ENCODE assay signal across 27 cellular contexts in genomic region chr9:73810585-73811215, GRCh38.
DNase-seq lines count a peak whose midpoint lies in the region; ATAC-seq, FAIRE-seq and TF ChIP-seq lines count a peak whose summit lies in the region.
"Had no signal": no experiment of that assay in that cellular context is flagged by ENCODE, and none has a peak within 500 bp of the region (broad histone marks: within the 10 kb centered on the region; RNA-seq: fewer than 3 reads in every experiment).

No MANE protein-coding gene starts in this region.

- H3K18ac ChIP-seq in H1 (ENCODE audit: extremely low read depth, low read length) = no peak overlapping the region

- H3K23ac ChIP-seq in H1 (ENCODE audit: insufficient read length) = no peak overlapping the region

- TF ChIP-seq EP300 in H1 (IDR thresholded peaks at IDR 0.05; ENCODE audit: borderline replicate concordance in 1 of 2, low read depth in 2 of 2, low read length in 2 of 2) = no peak

- no peak overlapping the region for H3K4me2 ChIP-seq in H1 (ENCODE audit: insufficient read depth in 1 of 2, low read depth in 2 of 2, low read length in 2 of 2)
- no peak overlapping the region for H3K4me2 ChIP-seq in neural progenitor cell
- H3K4me2 ChIP-seq: SK-N-SH had no signal

- peak; percentile 85 for DNase-seq in HCEC 1CT
- DNase-seq in SW480 (ENCODE audit: low spot score) = peak; percentile 4
- DNase-seq in H1 (ENCODE audit: low read depth in 1 of 2, low spot score in 2 of 2) = no peak
- no peak for DNase-seq in neural progenitor cell (ENCODE audit: low spot score)
- no peak for DNase-seq in right atrium auricular region (ENCODE audit: low spot score)
- DNase-seq in gastrocnemius medialis = no peak
- DNase-seq in NCI-H146 treated with DMSO at 0.1 percent for 48 hours (lab: John Stamatoyannopoulos, UW; ENCODE audit: unreplicated experiment) = no peak
- DNase-seq: activated CD4-positive, CD25-positive, alpha-beta regulatory T cell; activated CD8-positive, alpha-beta T cell treated with anti-CD3 and anti-CD28 coated beads, Interleukin-2, amount 10 ng/mL, durations not matched to agents 7 days and 5 days; activated naive CD4-positive, alpha-beta T cell treated with Interleukin-2 at 50 U/mL for 16 hours; activated T-cell treated with anti-CD3 and anti-CD28 coated beads, Interleukin-2, amount 50 U/mL, for 1 hour; anterior cingulate cortex; C1 segment of cervical spinal cord; EL; endodermal cell; kidney glomerular epithelial cell; NCI-H1417; right cardiac atrium; SK-N-SH; T-helper 9 cell had no signal

- H3K9ac ChIP-seq in H1 (replicated peaks in 1 of 4; ENCODE audit: extremely low read depth in 1 of 4, low read depth in 3 of 4, low read length in 3 of 4) (no peak overlapping the region), neural progenitor cell (no peak overlapping the region)
- H3K9ac ChIP-seq: SK-N-SH had no signal

- H3K79me2 ChIP-seq in H1 (ENCODE audit: control insufficient read depth in 1 of 2, insufficient read depth in 2 of 2, low read length in 2 of 2) = no peaks in the 10 kb centered on the region
- no peaks in the 10 kb centered on the region for H3K79me2 ChIP-seq in neural progenitor cell (ENCODE audit: low read depth)

- 77% methylated on average over 3 of the region's 3 CpGs; no CpG with 5 or more reads in 1 of the 2 experiments for WGBS in H1 (ENCODE audit: extremely low coverage in 1 of 2, insufficient coverage in 1 of 2, insufficient read length in 1 of 2, insufficient replicate concordance in 2 of 2, low coverage in 1 of 2, low lambda C conversion rate in 2 of 2, missing lambda C conversion rate in 1 of 2), 2 experiments

- no peak overlapping the region for H2BK5ac ChIP-seq in H1 (ENCODE audit: low read depth, low read length)

- intact Hi-C loops in gastrocnemius medialis (cut with DNase I; ENCODE audit: low total_unique reads) = no loop called here

- no peak overlapping the region for H3K4me3 Mint-ChIP-seq in neural progenitor cell
- H3K4me3 Mint-ChIP-seq: activated CD8-positive, alpha-beta T cell treated with anti-CD3 and anti-CD28 coated beads, Interleukin-2, amount 10 ng/mL, durations not matched to agents 7 days and 5 days; endodermal cell had no signal

- H3K27me3 ChIP-seq in H1 (replicated peaks in 1 of 4; ENCODE audit: control insufficient read depth in 3 of 4, extremely low read depth in 1 of 4, insufficient read depth in 3 of 4, low read length in 3 of 4) (no peaks in the 10 kb centered on the region), neural progenitor cell (no peaks in the 10 kb centered on the region), right atrium auricular region (no peaks in the 10 kb centered on the region), gastrocnemius medialis (no peaks in the 10 kb centered on the region)
- H3K27me3 ChIP-seq: gastroesophageal sphincter, suprapubic skin, vagina had no signal

- no peak overlapping the region for H4K5ac ChIP-seq in H1 (ENCODE audit: insufficient read length, low read depth, low read length)

- ATAC-seq in HG02870 (IDR thresholded peaks at IDR 0.05; ENCODE audit: unreplicated experiment) = no peak
- ATAC-seq in gastrocnemius medialis = no peak
- ATAC-seq: activated CD8-positive, alpha-beta T cell treated with anti-CD3 and anti-CD28 coated beads, Interleukin-2, amount 10 ng/mL, durations not matched to agents 7 days and 5 days; gastroesophageal sphincter; Panc1; right cardiac atrium had no signal

- TF ChIP-seq CTCF in H1 (IDR thresholded peaks at IDR 0.05; ENCODE audit: control extremely low read depth in 1 of 3, insufficient read depth in 1 of 3, low read depth in 1 of 3, low read length in 3 of 3) = no peak
- TF ChIP-seq CTCF in neural progenitor cell (IDR thresholded peaks at IDR 0.05) = no peak
- no peak for TF ChIP-seq CTCF in right atrium auricular region (IDR thresholded peaks at IDR 0.05)
- no peak for TF ChIP-seq CTCF in gastrocnemius medialis (IDR thresholded peaks at IDR 0.05 in 4 of 5, conservative IDR thresholded peaks at IDR 0.05 in 1 of 5)

- no peak for TF ChIP-seq RAD21 in H1 (IDR thresholded peaks at IDR 0.05 in 1 of 2, conservative IDR thresholded peaks at IDR 0.05 in 1 of 2; ENCODE audit: low read depth in 2 of 2, low read length in 2 of 2)

- FAIRE-seq in H1 (lab: Jason Lieb, UNC) = no peak
- FAIRE-seq: colon, D721Med had no signal

- H3K9me3 ChIP-seq in H1 (ENCODE audit: insufficient read depth in 2 of 2, low read depth in 1 of 2, low read length in 1 of 2) (no peaks in the 10 kb centered on the region), neural progenitor cell (ENCODE audit: low read depth) (no peaks in the 10 kb centered on the region), right atrium auricular region (no peaks in the 10 kb centered on the region), gastrocnemius medialis (no peaks in the 10 kb centered on the region)
- H3K9me3 ChIP-seq: gastroesophageal sphincter, SK-N-SH, suprapubic skin, vagina had no signal

- no peaks in the 10 kb centered on the region for H3K36me3 Mint-ChIP-seq in neural progenitor cell

- no peak overlapping the region for H2BK20ac ChIP-seq in H1 (ENCODE audit: low read length)

- H2BK15ac ChIP-seq in H1 (ENCODE audit: low read length) = 0 out of 2 replicates have a peak overlapping the region, but pooled peaks have one; percentile 36

- POLR2A ChIA-PET in H1 (lab: Charles Lee; ENCODE audit: partially characterized antibody) = no interaction called here

- no peaks in the 10 kb centered on the region for H3K23me2 ChIP-seq in H1 (ENCODE audit: low read depth, low read length)

- H3K4me3 ChIP-seq in H1 (ENCODE audit: extremely low read depth in 1 of 4, insufficient read depth in 2 of 4, low read depth in 3 of 4, low read length in 4 of 4) (no peak overlapping the region), neural progenitor cell (no peak overlapping the region), right atrium auricular region (no peak overlapping the region), gastrocnemius medialis (no peak overlapping the region)
- H3K4me3 ChIP-seq: gastroesophageal sphincter, suprapubic skin, vagina had no signal

- H3K9me3 Mint-ChIP-seq in neural progenitor cell = no peaks in the 10 kb centered on the region
- H3K9me3 Mint-ChIP-seq: endodermal cell had no signal

- no peak overlapping the region for H4K8ac ChIP-seq in H1 (ENCODE audit: extremely low read depth, insufficient read depth, low read length)

- no peak overlapping the region for H3K14ac ChIP-seq in H1 (ENCODE audit: insufficient read length)

- H3K4me1 Mint-ChIP-seq in neural progenitor cell = no peaks in the 10 kb centered on the region
- H3K4me1 Mint-ChIP-seq: endodermal cell had no signal

- H3K56ac ChIP-seq in H1 (replicated peaks; ENCODE audit: insufficient read length, low read depth, low read length) = no peak overlapping the region

- H3K27me3 Mint-ChIP-seq in neural progenitor cell (ENCODE audit: insufficient read depth, low read depth) = peaks cover 2% of the 10 kb centered on the region

- no peaks in the 10 kb centered on the region for H3F3A ChIP-seq in neural progenitor cell (ENCODE audit: low read depth)

- H3K27ac ChIP-seq in H1 (ENCODE audit: low read depth, low read length) = no peak overlapping the region
- no peak overlapping the region for H3K27ac ChIP-seq in neural progenitor cell
- H3K27ac ChIP-seq in right atrium auricular region = no peak overlapping the region
- no peak overlapping the region for H3K27ac ChIP-seq in gastrocnemius medialis
- H3K27ac ChIP-seq: gastroesophageal sphincter, suprapubic skin, vagina had no signal

- H2AK5ac ChIP-seq in H1 (ENCODE audit: low read depth, low read length) = no peak overlapping the region

- no peaks in the 10 kb centered on the region for H4K20me1 ChIP-seq in H1 (replicated peaks in 1 of 2; ENCODE audit: control insufficient read depth in 1 of 2, insufficient read depth in 2 of 2, low read length in 2 of 2)
- no peaks in the 10 kb centered on the region for H4K20me1 ChIP-seq in neural progenitor cell (ENCODE audit: low read depth)

- H4K91ac ChIP-seq in H1 (replicated peaks; ENCODE audit: insufficient read length, low read length) = no peak overlapping the region

- H2BK120ac ChIP-seq in H1 (replicated peaks; ENCODE audit: low read depth, low read length) = no peak overlapping the region

- H3K36me3 ChIP-seq in H1 (ENCODE audit: control insufficient read depth in 2 of 4, insufficient read depth in 4 of 4, low read length in 3 of 4) = no peaks in the 10 kb centered on the region
- no peaks in the 10 kb centered on the region for H3K36me3 ChIP-seq in neural progenitor cell
- no peaks in the 10 kb centered on the region for H3K36me3 ChIP-seq in right atrium auricular region
- no peaks in the 10 kb centered on the region for H3K36me3 ChIP-seq in gastrocnemius medialis
- H3K36me3 ChIP-seq: gastroesophageal sphincter, suprapubic skin, vagina had no signal

- H2BK12ac ChIP-seq in H1 (ENCODE audit: low read depth, low read length) = no peak overlapping the region

- no peaks in the 10 kb centered on the region; a peak in 1 of 7 replicates for H3K4me1 ChIP-seq in H1 (replicated peaks in 1 of 4; ENCODE audit: control insufficient read depth in 3 of 4, insufficient read depth in 4 of 4, low read length in 3 of 4)
- H3K4me1 ChIP-seq in neural progenitor cell = no peaks in the 10 kb centered on the region
- no peaks in the 10 kb centered on the region for H3K4me1 ChIP-seq in right atrium auricular region
- H3K4me1 ChIP-seq in gastrocnemius medialis = no peaks in the 10 kb centered on the region
- H3K4me1 ChIP-seq: gastroesophageal sphincter, suprapubic skin, vagina had no signal

- in situ Hi-C loops in gastrocnemius medialis (cut with MboI; ENCODE audit: low sequenced_read_pairs in 4 of 4) = no loop called here

- H3K27ac Mint-ChIP-seq in neural progenitor cell = no peak overlapping the region
- H3K27ac Mint-ChIP-seq: activated CD8-positive, alpha-beta T cell treated with anti-CD3 and anti-CD28 coated beads, Interleukin-2, amount 10 ng/mL, durations not matched to agents 7 days and 5 days; endodermal cell had no signal

- TF ChIP-seq POLR2A in H1 (IDR thresholded peaks at IDR 0.05; ENCODE audit: control extremely low read depth in 1 of 2, low read depth in 2 of 2, low read length in 2 of 2) (no peak), gastrocnemius medialis (IDR thresholded peaks at IDR 0.05) (no peak)

- CTCF ChIA-PET in H1 (lab: Charles Lee; ENCODE audit: partially characterized antibody) = no interaction called here

- no peak overlapping the region for H3K4ac ChIP-seq in H1 (replicated peaks; ENCODE audit: insufficient read length, low read depth, low read length)

- H3K79me1 ChIP-seq in H1 (ENCODE audit: low read depth, low read length) = no peaks in the 10 kb centered on the region

- H2AFZ ChIP-seq in H1 (ENCODE audit: low read length) (no peak overlapping the region), neural progenitor cell (replicated peaks) (peak overlapping the region; percentile 27)

TF ChIP-seq in H1, 55 proteins besides CTCF, POLR2A, EP300 and RAD21:
- no peak for TF ChIP-seq GABPA (IDR thresholded peaks at IDR 0.05; ENCODE audit: borderline replicate concordance, insufficient read depth, low read length)

Comparison
In these comparisons a context has a peak if more than half of its experiments do, and no peak if none do; other contexts are left out.
1. DNase-seq: peak in HCEC 1CT (single experiment) and SW480 (single experiment); none in H1 (0 of 2), neural progenitor cell (single experiment), right atrium auricular region (single experiment), gastrocnemius medialis (0 of 2) and NCI-H146 treated with DMSO at 0.1 percent for 48 hours (single experiment).